Comparison of ENCODE assay signal across 24 cellular contexts in the genomic region with DNA sequence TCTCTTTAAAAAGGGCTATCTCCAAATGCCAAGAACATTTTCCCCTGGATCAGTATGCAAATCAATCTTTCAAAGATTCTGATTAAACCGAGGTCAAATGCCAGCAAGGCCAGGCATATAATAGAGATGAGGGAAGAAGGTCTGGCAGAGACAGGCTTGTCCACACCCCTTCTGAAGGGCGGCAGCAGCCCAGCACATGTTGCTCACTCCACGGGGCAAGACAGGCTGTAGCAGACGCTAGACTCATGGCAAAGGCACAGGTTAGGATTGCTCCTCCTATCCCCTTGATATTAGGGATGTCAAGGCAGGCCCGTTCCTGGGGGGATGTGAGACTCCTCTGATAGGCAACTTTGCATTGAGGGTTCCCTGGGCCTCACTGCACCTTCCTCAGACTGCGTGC.
"Had no signal": no experiment of that assay in that cellular context is flagged by ENCODE, and none has a peak within 500 bp of the region (broad histone marks: within the 10 kb centered on the region; RNA-seq: fewer than 3 reads in every experiment).

No MANE protein-coding gene starts in this region.

- H3K36me3 ChIP-seq: neutrophil, pancreas, right lobe of liver, suprapubic skin, transverse colon, vagina had no signal

- ATAC-seq: effector memory CD8-positive, alpha-beta T cell; left ventricle myocardium superior; mucosa of descending colon; naive thymus-derived CD4-positive, alpha-beta T cell; pancreas; stimulated activated naive CD8-positive, alpha-beta T cell treated with anti-CD3 and anti-CD28 coated beads, Interleukin-15, amount 100 ng/mL, for 72 hours had no signal

- H3K4me1 Mint-ChIP-seq: mesothelial cell of epicardium had no signal

- H3K9me3 ChIP-seq: mucosa of descending colon, neutrophil, pancreas, right lobe of liver, suprapubic skin, transverse colon, vagina had no signal

- H3K36me3 Mint-ChIP-seq: mesothelial cell of epicardium had no signal

- H3K27ac ChIP-seq: neutrophil, pancreas, right lobe of liver, suprapubic skin, transverse colon, vagina had no signal

- H3K27ac Mint-ChIP-seq: effector memory CD8-positive, alpha-beta T cell; memory B cell; mesothelial cell of epicardium; naive thymus-derived CD4-positive, alpha-beta T cell; nephron; stimulated activated naive CD8-positive, alpha-beta T cell treated with anti-CD3 and anti-CD28 coated beads, Interleukin-15, amount 100 ng/mL, for 72 hours had no signal

- DNase-seq: cortex of kidney; effector memory CD8-positive, alpha-beta T cell; hypothalamus; left ventricle myocardium superior; mucosa of descending colon; naive thymus-derived CD4-positive, alpha-beta T cell; pancreas; retina; right lobe of liver; small intestine; stimulated activated CD4-positive, alpha-beta T cell treated with anti-CD3 and anti-CD28 coated beads, Interleukin-12 subunit alpha, Interleukin-12 subunit beta, amount 100 ng/mL, for 4 hours; stimulated activated CD4-positive, alpha-beta T cell treated with anti-CD3 and anti-CD28 coated beads, Interleukin-1b, Interleukin-23, amount 100 ng/mL, for 48 hours; stimulated activated CD4-positive, alpha-beta T cell treated with anti-CD3 and anti-CD28 coated beads, Interleukin-4, amount 100 ng/mL, for 1 hour; stimulated activated CD8-positive, alpha-beta memory T cell treated with anti-CD3 and anti-CD28 coated beads, Interleukin-4, amount 100 ng/mL, for 48 hours; stimulated activated naive CD4-positive, alpha-beta T cell; stimulated activated naive CD8-positive, alpha-beta T cell treated with anti-CD3 and anti-CD28 coated beads, Interleukin-15, amount 100 ng/mL, for 72 hours; transverse colon had no signal

- H3K9me3 Mint-ChIP-seq: effector memory CD8-positive, alpha-beta T cell had no signal

- H3K4me3 ChIP-seq: lung, mucosa of descending colon, pancreas, right lobe of liver, suprapubic skin, transverse colon, vagina had no signal

- H3K4me3 Mint-ChIP-seq: effector memory CD8-positive, alpha-beta T cell; memory B cell; mesothelial cell of epicardium; naive thymus-derived CD4-positive, alpha-beta T cell; nephron; stimulated activated naive CD8-positive, alpha-beta T cell treated with anti-CD3 and anti-CD28 coated beads, Interleukin-15, amount 100 ng/mL, for 72 hours had no signal

- H3K27me3 ChIP-seq: neutrophil, pancreas, right lobe of liver, suprapubic skin, transverse colon, vagina had no signal

- H3K4me1 ChIP-seq: pancreas, right lobe of liver, suprapubic skin, transverse colon, vagina had no signal
